8 cellular contexts compared by ENCODE assay signal in genomic region chr22:50326959-50327710, GRCh38. TPM values are rescaled to one million over a fixed set of nuclear protein-coding genes. Genes with fewer than 3 reads are reported as not detected.
A peak's percentile ranks its signal among the peaks of the same experiment; 100 is the strongest.
DNase-seq lines count a peak whose midpoint lies in the region; ATAC-seq and TF ChIP-seq lines count a peak whose summit lies in the region.

Gene DENND6B, minus strand, starts transcription at chr22:50327012. Its CDS starts 24 bp downstream, at chr22:50326988.

- H3K4me1 ChIP-seq in effector memory CD4-positive, alpha-beta T cell (ENCODE audit: control insufficient read depth, insufficient read depth, low read length, poor library complexity, severe bottlenecking), result no peaks in the 10 kb centered on the region

- no peaks in the 10 kb centered on the region for H3K27me3 ChIP-seq in effector memory CD4-positive, alpha-beta T cell (replicated peaks; ENCODE audit: control insufficient read depth, insufficient read depth, low read length, poor library complexity, severe bottlenecking)

- peak; percentile 15 for TF ChIP-seq CTCF in AG04449 (IDR thresholded peaks at IDR 0.05; ENCODE audit: insufficient read depth, low read length, missing control alignments)
- TF ChIP-seq CTCF in activated CD8-positive, alpha-beta T cell treated with anti-CD3 and anti-CD28 coated beads for 36 hours (IDR thresholded peaks at IDR 0.05), result peak; percentile 47

- H3K27me3 Mint-ChIP-seq in activated CD8-positive, alpha-beta T cell treated with anti-CD3 and anti-CD28 coated beads for 36 hours, result peaks cover 10% of the 10 kb centered on the region
- H3K27me3 Mint-ChIP-seq in memory B cell, result peaks cover 5% of the 10 kb centered on the region

- peaks cover 15% of the 10 kb centered on the region for H3K4me1 Mint-ChIP-seq in activated CD8-positive, alpha-beta T cell treated with anti-CD3 and anti-CD28 coated beads for 36 hours (ENCODE audit: low read depth)
- H3K4me1 Mint-ChIP-seq in memory B cell, result peaks cover 18% of the 10 kb centered on the region

- H3K4me3 ChIP-seq in AG04449 (ENCODE audit: low read depth, low read length), result peak within 1 kb of the TSS; percentile 66
- peak within 1 kb of the TSS; percentile 69 for H3K4me3 ChIP-seq in effector memory CD4-positive, alpha-beta T cell (ENCODE audit: insufficient read depth, low read depth, low read length, poor library complexity, severe bottlenecking)

- H3K27ac ChIP-seq in effector memory CD4-positive, alpha-beta T cell (ENCODE audit: insufficient read depth, low read length, poor library complexity, severe bottlenecking), result no peak within 1 kb of the TSS

- no peaks in the 10 kb centered on the region for H3K36me3 ChIP-seq in effector memory CD4-positive, alpha-beta T cell (ENCODE audit: control insufficient read depth, insufficient read depth, low read length)

- CTCF ChIA-PET in AG04449 (lab: Yijun Ruan, JAX), result interaction anchor here (0.6 to 7.1 kb wide), 27 partner anchors 9 to 90 kb away, joined by 3 to 81 read pairs (median 4); partner anchors contain the start of genes HDAC10, MAPK12 and PLXNB2
- CTCF ChIA-PET in activated CD8-positive, alpha-beta T cell treated with anti-CD3 and anti-CD28 coated beads for 36 hours (lab: Charles Lee), result interaction anchor here (0.6 to 6.4 kb wide), 17 partner anchors 12 to 89 kb away, joined by 3 to 44 read pairs (median 4); partner anchors contain the start of genes HDAC10, MAPK11, MAPK12 and PLXNB2

- H3K4me3 Mint-ChIP-seq in activated CD8-positive, alpha-beta T cell treated with anti-CD3 and anti-CD28 coated beads for 36 hours, result peak within 1 kb of the TSS; percentile 77
- H3K4me3 Mint-ChIP-seq in memory B cell, result peak within 1 kb of the TSS; percentile 87

- no peaks in the 10 kb centered on the region for H3K36me3 Mint-ChIP-seq in activated CD8-positive, alpha-beta T cell treated with anti-CD3 and anti-CD28 coated beads for 36 hours (ENCODE audit: low read depth)
- H3K36me3 Mint-ChIP-seq in memory B cell, result no peaks in the 10 kb centered on the region

- DNase-seq in AG04449 (ENCODE audit: low read depth, low spot score) (no peak), NCI-H69 (lab: John Stamatoyannopoulos, UW) (peak; percentile 95), memory B cell (ENCODE audit: low spot score in 2 of 2) (peak; percentile 51 to 77)
- DNase-seq in activated CD8-positive, alpha-beta T cell treated with anti-CD3 and anti-CD28 coated beads for 36 hours, result peak; percentile 74
- DNase-seq in effector memory CD4-positive, alpha-beta T cell, result peak; percentile 35 to 58 (median 48)
- peak; percentile 27 for DNase-seq in stimulated activated CD8-positive, alpha-beta memory T cell treated with anti-CD3 and anti-CD28 coated beads, Interleukin-12 subunit alpha, Interleukin-12 subunit beta, amount 100 ng/mL, for 24 hours (ENCODE audit: extremely low read depth)

- peak; percentile 83 for ATAC-seq in GM18520 (IDR thresholded peaks at IDR 0.05; ENCODE audit: unreplicated experiment)
- ATAC-seq in HG03135 (IDR thresholded peaks at IDR 0.05; ENCODE audit: unreplicated experiment), result peak; percentile 72
- peak; percentile 94 for ATAC-seq in activated CD8-positive, alpha-beta T cell treated with anti-CD3 and anti-CD28 coated beads for 36 hours
- peak; percentile 86 for ATAC-seq in memory B cell (ENCODE audit: low read depth)

- peak within 1 kb of the TSS; percentile 72 for H3K27ac Mint-ChIP-seq in activated CD8-positive, alpha-beta T cell treated with anti-CD3 and anti-CD28 coated beads for 36 hours
- H3K27ac Mint-ChIP-seq in memory B cell, result peak within 1 kb of the TSS; percentile 85

- H3K9me3 Mint-ChIP-seq in activated CD8-positive, alpha-beta T cell treated with anti-CD3 and anti-CD28 coated beads for 36 hours, result no peaks in the 10 kb centered on the region
- no peaks in the 10 kb centered on the region for H3K9me3 Mint-ChIP-seq in memory B cell

- POLR2A ChIA-PET in AG04449 (lab: Yijun Ruan, JAX), result interaction anchor here (0.9 to 1.2 kb wide), 2 partner anchors 54 to 83 kb away, joined by 3 read pairs; partner anchors contain the start of gene TUBGCP6
- POLR2A ChIA-PET in activated CD8-positive, alpha-beta T cell treated with anti-CD3 and anti-CD28 coated beads for 36 hours (lab: Charles Lee), result interaction anchor here (0.7 to 1.7 kb wide), 8 partner anchors 10 to 294 kb away, joined by 3 to 8 read pairs (median 4); partner anchors contain the start of gene TUBGCP6

- no peaks in the 10 kb centered on the region for H3K9me3 ChIP-seq in effector memory CD4-positive, alpha-beta T cell (ENCODE audit: control insufficient read depth, low read length)

- intact Hi-C loops in activated CD8-positive, alpha-beta T cell treated with anti-CD3 and anti-CD28 coated beads for 36 hours (cut with micrococcal nuclease), result loop anchor here (5.0 kb wide), 1 partner anchor 50 kb away; no protein-coding TSS in a partner anchor

RNA-seq across cellular contexts. Expression of gene DENND6B, which starts in this region (rescaled TPM):
- 1 to 10 TPM; 4.6 to 5.3 TPM for total RNA-seq in activated CD8-positive, alpha-beta T cell treated with anti-CD3 and anti-CD28 coated beads for 36 hours
